ENCODE assay signal across 1 cellular context in genomic region chr6:53547815-53548496, GRCh38.
TF ChIP-seq lines count a peak whose summit lies in the region.

No MANE protein-coding gene starts in this region.

TF ChIP-seq in A549, 52 proteins besides CTCF, POLR2A, EP300 and RAD21 (continued from another document):
- TF ChIP-seq REST (IDR thresholded peaks at IDR 0.05) = peak; percentile 69
- TF ChIP-seq TP53 (CRISPR knock-in tag; IDR thresholded peaks at IDR 0.05) = no peak
- no peak for TF ChIP-seq ATOH8 (CRISPR knock-in tag; IDR thresholded peaks at IDR 0.05; ENCODE audit: low read depth)
- TF ChIP-seq ZNF302 (CRISPR knock-in tag; IDR thresholded peaks at IDR 0.05) = no peak
- no peak for TF ChIP-seq MAZ (IDR thresholded peaks at IDR 0.05; ENCODE audit: borderline replicate concordance, low read depth, low read length)
- TF ChIP-seq BHLHE40 (IDR thresholded peaks at IDR 0.05; ENCODE audit: low read depth, low read length) = peak; percentile 61
- no peak for TF ChIP-seq SREBF2 (IDR thresholded peaks at IDR 0.05)
- no peak for TF ChIP-seq CBX8 (IDR thresholded peaks at IDR 0.05)
- TF ChIP-seq CHD2 (IDR thresholded peaks at IDR 0.05; ENCODE audit: low read length, partially characterized antibody) = peak; percentile 60
- TF ChIP-seq KDM1A (IDR thresholded peaks at IDR 0.05; ENCODE audit: low read depth) = no peak
- no peak for TF ChIP-seq FOXS1 (CRISPR knock-in tag; IDR thresholded peaks at IDR 0.05)
- peak; percentile 45; the same call in 1 of the 2 replicates for TF ChIP-seq NPAS2 (CRISPR knock-in tag; IDR thresholded peaks at IDR 0.05; ENCODE audit: borderline replicate concordance)
- no peak for TF ChIP-seq HES2 (IDR thresholded peaks at IDR 0.05)
- 0 out of 3 replicates have a peak, but pooled peaks have one; percentile 17 for TF ChIP-seq BCL3 (IDR thresholded peaks at IDR 0.05)
- no peak for TF ChIP-seq CHD4 (IDR thresholded peaks at IDR 0.05; ENCODE audit: borderline replicate concordance)
- no peak for TF ChIP-seq HOXB13 (CRISPR knock-in tag; IDR thresholded peaks at IDR 0.05; ENCODE audit: low read depth)
- no peak for TF ChIP-seq CBX2 (IDR thresholded peaks at IDR 0.05; ENCODE audit: borderline replicate concordance, low read depth)
- no peak for TF ChIP-seq HEYL (CRISPR knock-in tag; IDR thresholded peaks at IDR 0.05)
- TF ChIP-seq JUNB (IDR thresholded peaks at IDR 0.05) = no peak
- TF ChIP-seq KDM5A (IDR thresholded peaks at IDR 0.05) = no peak
- peak; percentile 68; the same call in 1 of the 2 replicates for TF ChIP-seq E2F6 (IDR thresholded peaks at IDR 0.05; ENCODE audit: borderline replicate concordance, low read depth)
- no peak for TF ChIP-seq FOSL2 (IDR thresholded peaks at IDR 0.05)
- TF ChIP-seq FOSL2 (CRISPR knock-in tag; IDR thresholded peaks at IDR 0.05) = peak; percentile 87
- no peak for TF ChIP-seq POLR2AphosphoS2 (conservative IDR thresholded peaks at IDR 0.05; ENCODE audit: low read length)
- TF ChIP-seq ZC3H11A (IDR thresholded peaks at IDR 0.05) = no peak
